23 cellular contexts compared by ENCODE assay signal in the genomic region with DNA sequence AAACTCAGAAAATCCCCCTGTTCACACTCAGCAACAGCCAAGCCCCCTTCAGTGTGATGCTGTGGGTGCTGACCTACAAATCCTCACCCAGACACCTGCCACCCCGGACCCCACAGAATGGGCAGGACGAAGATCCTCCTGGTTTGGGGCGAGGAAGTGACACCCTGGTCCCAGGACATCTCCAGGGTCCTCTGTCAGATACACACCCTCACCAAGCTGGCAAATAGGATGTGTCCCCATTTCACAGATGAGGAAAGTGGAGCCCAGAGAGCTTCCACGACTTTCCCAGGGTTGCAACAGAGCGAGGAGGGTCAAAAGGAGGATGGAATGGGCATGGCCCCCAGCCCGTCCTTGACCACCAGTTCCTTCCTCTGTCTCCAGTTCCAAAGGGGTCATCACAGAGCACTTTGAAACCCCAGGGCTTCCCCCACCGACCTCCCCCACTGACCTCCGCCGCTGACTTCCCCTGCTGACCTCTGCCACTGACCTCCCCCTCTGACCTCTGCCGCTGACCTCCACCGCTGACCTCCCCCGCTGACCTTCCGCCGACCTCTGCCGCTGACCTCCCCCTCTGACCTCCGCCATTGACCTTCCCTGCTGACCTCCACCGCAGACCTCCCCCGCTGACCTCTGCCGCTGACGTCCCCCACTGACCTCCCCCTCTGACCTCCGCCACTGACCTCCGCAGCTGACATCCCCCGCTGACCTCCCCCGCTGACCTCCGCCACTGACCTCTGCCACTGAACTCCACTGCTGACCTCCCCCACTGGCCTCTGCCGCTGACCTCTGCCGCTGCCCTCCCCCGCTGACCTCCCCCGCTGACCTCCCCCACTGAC.
DNase-seq lines count a peak whose midpoint lies in the region; TF ChIP-seq lines count a peak whose summit lies in the region.
"Had no signal": no experiment of that assay in that cellular context is flagged by ENCODE, and none has a peak within 500 bp of the region (broad histone marks: within the 10 kb centered on the region; RNA-seq: fewer than 3 reads in every experiment).

No MANE protein-coding gene starts in this region.

- H3K4me3 ChIP-seq in vagina, result no peak overlapping the region
- H3K4me3 ChIP-seq: psoas muscle, upper lobe of left lung had no signal

- H3K27me3 Mint-ChIP-seq in osteocyte (ENCODE audit: unreplicated experiment), result peaks cover 11% of the 10 kb centered on the region

- no peak overlapping the region for H3K4me3 Mint-ChIP-seq in osteocyte (ENCODE audit: unreplicated experiment)
- H3K4me3 Mint-ChIP-seq: activated CD8-positive, alpha-beta T cell treated with anti-CD3 and anti-CD28 coated beads, Interleukin-2, amount 10 ng/mL, durations not matched to agents 7 days and 5 days; activated naive CD8-positive, alpha-beta T cell; CD8-positive, alpha-beta memory T cell; T-helper 17 cell had no signal

- DNase-seq in activated CD8-positive, alpha-beta memory T cell treated with anti-CD3 and anti-CD28 coated beads, Interleukin-2, amount 50 U/mL, for 48 hours, result peak; percentile 26
- DNase-seq in activated CD8-positive, alpha-beta memory T cell treated with anti-CD3 and anti-CD28 coated beads for 24 hours, result no peak
- DNase-seq in ecto neural progenitor cell (ENCODE audit: low spot score), result peak; percentile 28
- peak; percentile 68 for DNase-seq in osteocyte (ENCODE audit: extremely low spot score, unreplicated experiment)
- DNase-seq in vagina (ENCODE audit: extremely low spot score in 2 of 2), result no peak
- no peak for DNase-seq in effector CD4-positive, alpha-beta T cell
- no peak for DNase-seq in NCI-H345 treated with DMSO at 0.1 percent for 48 hours (lab: John Stamatoyannopoulos, UW; ENCODE audit: unreplicated experiment)
- no peak for DNase-seq in hippocampal formation (lab: John Stamatoyannopoulos, UW)
- DNase-seq: 8988T; activated CD4-positive, CD25-positive, alpha-beta regulatory T cell treated with anti-CD3 and anti-CD28 coated beads, Interleukin-2, amount 50 U/mL, for 72 hours; activated CD8-positive, alpha-beta T cell treated with anti-CD3 and anti-CD28 coated beads, Interleukin-2, amount 10 ng/mL, durations not matched to agents 7 days and 5 days; activated effector memory CD4-positive, alpha-beta T cell treated with Interleukin-2 at 50 U/mL for 16 hours; aorta; CD8-positive, alpha-beta memory T cell; central memory CD4-positive, alpha-beta T cell; left colon; NCI-H2081 treated with DMSO at 0.1 percent for 48 hours; NCI-H446 treated with DMSO at 0.1 percent for 48 hours; psoas muscle; SK-N-SH; T-helper 17 cell had no signal

- TF ChIP-seq POLR2A in vagina (IDR thresholded peaks at IDR 0.05), result no peak

- peaks cover 17% of the 10 kb centered on the region for H3K4me1 Mint-ChIP-seq in osteocyte (ENCODE audit: unreplicated experiment)
- H3K4me1 Mint-ChIP-seq: CD8-positive, alpha-beta memory T cell had no signal

- H3K9me3 ChIP-seq in vagina, result no peaks in the 10 kb centered on the region
- H3K9me3 ChIP-seq: psoas muscle, upper lobe of left lung had no signal

- TF ChIP-seq CTCF in osteocyte (IDR thresholded peaks at IDR 0.05) (no peak), vagina (IDR thresholded peaks at IDR 0.05) (no peak)

- no peaks in the 10 kb centered on the region for H3K27me3 ChIP-seq in vagina
- H3K27me3 ChIP-seq: upper lobe of left lung had no signal

- intact Hi-C loops in vagina (cut with DNase I), result no loop called here

- H3K36me3 ChIP-seq in vagina, result no peaks in the 10 kb centered on the region
- H3K36me3 ChIP-seq: upper lobe of left lung had no signal

- H3K9me3 Mint-ChIP-seq in osteocyte (ENCODE audit: unreplicated experiment), result no peaks in the 10 kb centered on the region

- H3K4me1 ChIP-seq in vagina, result peaks cover 16% of the 10 kb centered on the region
- H3K4me1 ChIP-seq: psoas muscle had no signal

- no peaks in the 10 kb centered on the region for H3K36me3 Mint-ChIP-seq in osteocyte (ENCODE audit: unreplicated experiment)
- H3K36me3 Mint-ChIP-seq: activated naive CD8-positive, alpha-beta T cell had no signal

- H3K27ac ChIP-seq in vagina, result peak overlapping the region; percentile 61
- H3K27ac ChIP-seq: psoas muscle had no signal

- H3K27ac Mint-ChIP-seq in osteocyte (ENCODE audit: unreplicated experiment), result no peak overlapping the region
- H3K27ac Mint-ChIP-seq: activated CD8-positive, alpha-beta T cell treated with anti-CD3 and anti-CD28 coated beads, Interleukin-2, amount 10 ng/mL, durations not matched to agents 7 days and 5 days; activated naive CD8-positive, alpha-beta T cell; CD8-positive, alpha-beta memory T cell; T-helper 17 cell had no signal

Comparison
In these comparisons a context has a peak if more than half of its experiments do, and no peak if none do; other contexts are left out.
1. DNase-seq: peak in activated CD8-positive, alpha-beta memory T cell treated with anti-CD3 and anti-CD28 coated beads, Interleukin-2, amount 50 U/mL, for 48 hours (single experiment), ecto neural progenitor cell (single experiment) and osteocyte (single experiment); none in activated CD8-positive, alpha-beta memory T cell treated with anti-CD3 and anti-CD28 coated beads for 24 hours (single experiment), vagina (0 of 2), effector CD4-positive, alpha-beta T cell (single experiment), NCI-H345 treated with DMSO at 0.1 percent for 48 hours (single experiment) and hippocampal formation (0 of 2).